ENCODE assay signal across 2 cellular contexts in the genomic region with DNA sequence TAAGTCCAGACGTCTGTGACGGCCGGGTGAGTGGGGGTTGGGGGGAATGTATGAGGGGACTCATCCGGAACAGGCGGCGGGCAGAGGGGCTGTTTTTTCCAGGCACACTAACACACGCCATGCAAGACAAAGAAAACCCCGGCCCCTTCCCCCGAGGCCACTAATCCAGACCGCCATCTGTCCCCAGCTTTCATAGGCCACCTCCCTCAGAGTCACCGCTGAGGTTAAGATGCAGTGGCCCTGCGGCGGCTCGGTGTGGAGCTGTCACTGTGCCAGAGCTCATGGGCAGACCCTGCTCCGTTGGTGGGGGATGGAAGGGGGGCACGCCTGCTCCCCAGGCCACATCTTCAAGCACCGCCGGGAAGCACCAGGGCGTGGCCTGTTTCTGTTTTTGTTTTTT.
A peak's percentile ranks its signal among the peaks of the same experiment; 100 is the strongest.
TF ChIP-seq lines count a peak whose summit lies in the region.

No MANE protein-coding gene starts in this region.

TF ChIP-seq in SK-N-SH, 30 proteins besides CTCF, POLR2A, EP300 and RAD21:
- TF ChIP-seq NFIC (IDR thresholded peaks at IDR 0.05; ENCODE audit: borderline replicate concordance) (no peak), GATA2 (CRISPR knock-in tag; IDR thresholded peaks at IDR 0.05) (peak; percentile 65), YY1 (IDR thresholded peaks at IDR 0.05; ENCODE audit: low read depth) (no peak), POLR2AphosphoS5 (IDR thresholded peaks at IDR 0.05; ENCODE audit: low read depth, low read length) (no peak), CHD2 (IDR thresholded peaks at IDR 0.05; ENCODE audit: low read length, partially characterized antibody) (peak; percentile 18)

TF ChIP-seq in SK-N-SH treated with all-trans-retinoic acid at 6 μM for 48 hours, 23 proteins besides CTCF, POLR2A, EP300 and RAD21:
- TF ChIP-seq ESRRG (CRISPR knock-in tag; IDR thresholded peaks at IDR 0.05): no peak
- TF ChIP-seq, protein P1, sequence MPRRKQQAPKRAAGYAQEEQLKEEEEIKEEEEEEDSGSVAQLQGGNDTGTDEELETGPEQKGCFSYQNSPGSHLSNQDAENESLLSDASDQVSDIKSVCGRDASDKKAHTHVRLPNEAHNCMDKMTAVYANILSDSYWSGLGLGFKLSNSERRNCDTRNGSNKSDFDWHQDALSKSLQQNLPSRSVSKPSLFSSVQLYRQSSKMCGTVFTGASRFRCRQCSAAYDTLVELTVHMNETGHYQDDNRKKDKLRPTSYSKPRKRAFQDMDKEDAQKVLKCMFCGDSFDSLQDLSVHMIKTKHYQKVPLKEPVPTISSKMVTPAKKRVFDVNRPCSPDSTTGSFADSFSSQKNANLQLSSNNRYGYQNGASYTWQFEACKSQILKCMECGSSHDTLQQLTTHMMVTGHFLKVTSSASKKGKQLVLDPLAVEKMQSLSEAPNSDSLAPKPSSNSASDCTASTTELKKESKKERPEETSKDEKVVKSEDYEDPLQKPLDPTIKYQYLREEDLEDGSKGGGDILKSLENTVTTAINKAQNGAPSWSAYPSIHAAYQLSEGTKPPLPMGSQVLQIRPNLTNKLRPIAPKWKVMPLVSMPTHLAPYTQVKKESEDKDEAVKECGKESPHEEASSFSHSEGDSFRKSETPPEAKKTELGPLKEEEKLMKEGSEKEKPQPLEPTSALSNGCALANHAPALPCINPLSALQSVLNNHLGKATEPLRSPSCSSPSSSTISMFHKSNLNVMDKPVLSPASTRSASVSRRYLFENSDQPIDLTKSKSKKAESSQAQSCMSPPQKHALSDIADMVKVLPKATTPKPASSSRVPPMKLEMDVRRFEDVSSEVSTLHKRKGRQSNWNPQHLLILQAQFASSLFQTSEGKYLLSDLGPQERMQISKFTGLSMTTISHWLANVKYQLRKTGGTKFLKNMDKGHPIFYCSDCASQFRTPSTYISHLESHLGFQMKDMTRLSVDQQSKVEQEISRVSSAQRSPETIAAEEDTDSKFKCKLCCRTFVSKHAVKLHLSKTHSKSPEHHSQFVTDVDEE (CRISPR knock-in tag; IDR thresholded peaks at IDR 0.05): no peak
- no peak for TF ChIP-seq ISL1 (CRISPR knock-in tag; IDR thresholded peaks at IDR 0.05)
- no peak for TF ChIP-seq TOX (CRISPR knock-in tag; IDR thresholded peaks at IDR 0.05; ENCODE audit: borderline replicate concordance)
TF ChIP-seq in SK-N-SH treated with all-trans-retinoic acid at 6 μM for 48 hours: peak in this region for 0.
